ENCODE assay signal across 1 cellular context in genomic region chr2:68695971-68696370, GRCh38.
TF ChIP-seq lines count a peak whose summit lies in the region.

No MANE protein-coding gene starts in this region.

TF ChIP-seq in H1, 55 proteins besides CTCF, POLR2A, EP300 and RAD21 (continued from another document):
- TF ChIP-seq CREB1 (IDR thresholded peaks at IDR 0.05) = no peak
- TF ChIP-seq ATF2 (IDR thresholded peaks at IDR 0.05; ENCODE audit: low read length) = no peak
- TF ChIP-seq GABPA (IDR thresholded peaks at IDR 0.05; ENCODE audit: borderline replicate concordance, insufficient read depth, low read length) = no peak
- TF ChIP-seq, protein P1, sequence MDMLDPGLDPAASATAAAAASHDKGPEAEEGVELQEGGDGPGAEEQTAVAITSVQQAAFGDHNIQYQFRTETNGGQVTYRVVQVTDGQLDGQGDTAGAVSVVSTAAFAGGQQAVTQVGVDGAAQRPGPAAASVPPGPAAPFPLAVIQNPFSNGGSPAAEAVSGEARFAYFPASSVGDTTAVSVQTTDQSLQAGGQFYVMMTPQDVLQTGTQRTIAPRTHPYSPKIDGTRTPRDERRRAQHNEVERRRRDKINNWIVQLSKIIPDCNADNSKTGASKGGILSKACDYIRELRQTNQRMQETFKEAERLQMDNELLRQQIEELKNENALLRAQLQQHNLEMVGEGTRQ (IDR thresholded peaks at IDR 0.05; ENCODE audit: low read length) = no peak
- no peak for TF ChIP-seq PHF8 (conservative IDR thresholded peaks at IDR 0.05; ENCODE audit: low read depth, low read length)
- no peak for TF ChIP-seq RNF2 (IDR thresholded peaks at IDR 0.05; ENCODE audit: borderline replicate concordance, low read depth, low read length, missing control alignments, poor library complexity, severe bottlenecking)
- no peak for TF ChIP-seq NRF1 (IDR thresholded peaks at IDR 0.05; ENCODE audit: low read depth, low read length)
- no peak for TF ChIP-seq BRCA1 (IDR thresholded peaks at IDR 0.05; ENCODE audit: low read depth, low read length)
- TF ChIP-seq YY1 (IDR thresholded peaks at IDR 0.05; ENCODE audit: low read depth, low read length) = no peak
- no peak for TF ChIP-seq ATF3 (IDR thresholded peaks at IDR 0.05; ENCODE audit: insufficient read depth, low read depth, low read length)
- no peak for TF ChIP-seq KDM4A (IDR thresholded peaks at IDR 0.05; ENCODE audit: low read depth, low read length, severe bottlenecking)
- TF ChIP-seq RBBP5 (IDR thresholded peaks at IDR 0.05; ENCODE audit: borderline replicate concordance, low read depth, low read length) = no peak
- no peak for TF ChIP-seq SIRT6 (IDR thresholded peaks at IDR 0.05; ENCODE audit: low read length)
- no peak for TF ChIP-seq POU5F1 (IDR thresholded peaks at IDR 0.05; ENCODE audit: low read depth, low read length)
- TF ChIP-seq SP1 (IDR thresholded peaks at IDR 0.05; ENCODE audit: low read depth, low read length) = no peak
- TF ChIP-seq TCF12 (IDR thresholded peaks at IDR 0.05; ENCODE audit: low read depth, low read length) = no peak
- TF ChIP-seq MAFK (IDR thresholded peaks at IDR 0.05; ENCODE audit: low read depth, low read length) = no peak
TF ChIP-seq in H1: peak in this region for 0.
